In the genomic region with DNA sequence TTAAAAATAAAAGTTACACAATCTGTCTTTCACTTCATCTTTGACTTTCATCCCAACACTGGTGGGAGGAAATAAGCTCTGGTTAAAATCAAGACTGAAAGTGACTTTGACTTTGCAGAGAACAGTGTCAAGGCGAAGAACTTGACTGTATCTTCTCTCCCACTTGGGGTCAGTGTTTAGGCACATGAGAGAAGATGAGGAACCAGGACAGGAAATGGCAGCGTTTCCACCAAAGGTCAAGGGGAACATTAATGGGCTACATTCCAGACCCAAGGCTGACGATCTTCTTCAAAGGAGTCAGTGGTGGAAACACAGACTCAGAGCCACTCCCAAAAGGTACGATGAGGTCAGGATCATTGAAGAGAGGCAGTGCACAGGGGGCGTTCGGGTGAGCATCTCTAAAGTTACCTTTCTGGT, we compare ENCODE assay signal across 8 cellular contexts.
DNase-seq lines count a peak whose midpoint lies in the region; ATAC-seq and TF ChIP-seq lines count a peak whose summit lies in the region.

No MANE protein-coding gene starts in this region.

- DNase-seq in AG20443 (ENCODE audit: low spot score) (peak; percentile 61), UCSD-AML1 (lab: John Stamatoyannopoulos, UW; ENCODE audit: unreplicated experiment) (peak; percentile 24), left ventricle myocardium inferior (no peak), smooth muscle cell of the brain vasculature (ENCODE audit: low read depth, low spot score) (peak; percentile 31), amniotic stem cell (lab: John Stamatoyannopoulos, UW) (no peak)
- DNase-seq in stimulated activated CD4-positive, alpha-beta T cell treated with anti-CD3 and anti-CD28 coated beads, Interleukin-2, amount 100 ng/mL, for 24 hours: no peak

- no peak overlapping the region for H3K27ac ChIP-seq in left ventricle myocardium inferior (replicated peaks)

- no peaks in the 10 kb centered on the region for H3K36me3 ChIP-seq in left ventricle myocardium inferior

- intact Hi-C loops in left ventricle myocardium inferior (cut with micrococcal nuclease): loop anchor here (5.0 kb wide), 1 partner anchor 607 kb away; a partner anchor contains a TSS

- peak; percentile 75 for ATAC-seq in GM19438 (IDR thresholded peaks at IDR 0.05; ENCODE audit: low read depth, unreplicated experiment)

- peaks cover 14% of the 10 kb centered on the region for H3K27me3 ChIP-seq in left ventricle myocardium inferior (ENCODE audit: low read depth)

- peaks cover 8% of the 10 kb centered on the region for H3K4me1 ChIP-seq in left ventricle myocardium inferior

- H3K4me3 ChIP-seq in left ventricle myocardium inferior: no peak overlapping the region

- H3K9me3 ChIP-seq in left ventricle myocardium inferior (replicated peaks): no peaks in the 10 kb centered on the region

- TF ChIP-seq CTCF in LNCAP (IDR thresholded peaks at IDR 0.05) (peak; percentile 71), left ventricle myocardium inferior (IDR thresholded peaks at IDR 0.05; ENCODE audit: borderline replicate concordance) (peak; percentile 62)

Comparison
In these comparisons a context has a peak if more than half of its experiments do, and no peak if none do; other contexts are left out.
1. DNase-seq: peak in AG20443 (single experiment), UCSD-AML1 (single experiment) and smooth muscle cell of the brain vasculature (single experiment); none in left ventricle myocardium inferior (single experiment), stimulated activated CD4-positive, alpha-beta T cell treated with anti-CD3 and anti-CD28 coated beads, Interleukin-2, amount 100 ng/mL, for 24 hours (0 of 2) and amniotic stem cell (single experiment).